Comparison of ENCODE assay signal across 18 cellular contexts in the genomic region with DNA sequence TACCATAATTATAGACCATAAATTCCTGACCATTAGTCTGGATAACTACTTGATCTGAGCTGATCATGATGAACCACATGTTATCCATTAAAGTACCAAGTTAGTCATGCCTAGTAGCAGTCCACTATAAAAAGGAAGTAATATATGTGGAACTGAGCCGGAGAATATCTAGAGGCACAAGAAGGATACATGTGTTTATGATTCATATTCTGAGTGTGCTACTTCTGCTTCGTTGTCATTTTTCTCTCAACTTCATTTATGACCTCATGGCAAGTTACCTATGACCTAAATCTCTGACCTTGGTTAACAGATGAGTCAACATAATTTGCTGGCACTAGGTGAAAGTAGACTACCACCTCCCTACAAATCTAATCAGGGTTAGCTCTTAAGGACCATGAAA. TPM values are rescaled to one million over a fixed set of nuclear protein-coding genes. Genes with fewer than 3 reads are reported as not detected.
A peak's percentile ranks its signal among the peaks of the same experiment; 100 is the strongest.
DNase-seq lines count a peak whose midpoint lies in the region; ATAC-seq, FAIRE-seq and TF ChIP-seq lines count a peak whose summit lies in the region.
"Had no signal": no experiment of that assay in that cellular context is flagged by ENCODE, and none has a peak within 500 bp of the region (broad histone marks: within the 10 kb centered on the region; RNA-seq: fewer than 3 reads in every experiment).

No MANE protein-coding gene starts in this region.

- H3K27ac Mint-ChIP-seq in Calu3 (ENCODE audit: unreplicated experiment): no peak overlapping the region
- H3K27ac Mint-ChIP-seq: activated T-helper 1 cell treated with anti-CD3 and anti-CD28 coated beads, Interleukin-12 subunit alpha, Interleukin-12 subunit beta, Interleukin-2, Interleukin-4 antibody, amounts not matched to agents 30 ng/mL and 10 ng/mL and 1 ng/mL, durations not matched to agents 14 hours and 24 hours and 36 hours; CD4-positive, alpha-beta memory T cell; IgD-negative memory B cell; nephron progenitor cell had no signal

- no TSS peak for BruUV-seq in Calu3 (replicated peaks; lab: Mats Ljungman, UMichigan)

- no peaks in the 10 kb centered on the region for H3K27me3 ChIP-seq in bronchial epithelial cell (ENCODE audit: control insufficient read depth, insufficient read depth, low read length)
- H3K27me3 ChIP-seq: heart right ventricle, right atrium auricular region had no signal

- H3K27me3 Mint-ChIP-seq in Calu3 (ENCODE audit: unreplicated experiment): no peaks in the 10 kb centered on the region

- no peak for FAIRE-seq in bronchial epithelial cell (lab: Jason Lieb, UNC)

- H3K4me3 ChIP-seq in bronchial epithelial cell (ENCODE audit: low read depth, low read length) (no peak overlapping the region), mucosa of descending colon (no peak overlapping the region)
- H3K4me3 ChIP-seq: heart right ventricle, left ventricle myocardium inferior, right atrium auricular region had no signal

- no peak overlapping the region for H3K4me3 Mint-ChIP-seq in Calu3 (ENCODE audit: low read depth, unreplicated experiment)
- H3K4me3 Mint-ChIP-seq: activated T-helper 1 cell treated with anti-CD3 and anti-CD28 coated beads, Interleukin-12 subunit alpha, Interleukin-12 subunit beta, Interleukin-2, Interleukin-4 antibody, amounts not matched to agents 30 ng/mL and 10 ng/mL and 1 ng/mL, durations not matched to agents 14 hours and 24 hours and 36 hours; CD4-positive, alpha-beta memory T cell; IgD-negative memory B cell; nephron progenitor cell had no signal

- ATAC-seq in mucosa of descending colon: peak; percentile 42
- ATAC-seq: heart right ventricle had no signal

- H3K9me3 ChIP-seq in mucosa of descending colon: peaks cover 6% of the 10 kb centered on the region
- H3K9me3 ChIP-seq: right atrium auricular region had no signal

- TF ChIP-seq CTCF in bronchial epithelial cell (IDR thresholded peaks at IDR 0.05; ENCODE audit: insufficient read depth, low read length, severe bottlenecking): no peak
- TF ChIP-seq CTCF in mucosa of descending colon (IDR thresholded peaks at IDR 0.05): no peak
- no peak for TF ChIP-seq CTCF in GM20000 (IDR thresholded peaks at IDR 0.05; ENCODE audit: extremely low read depth, missing control alignments)
- TF ChIP-seq CTCF in Calu3 (IDR thresholded peaks at IDR 0.05; ENCODE audit: unreplicated experiment): no peak

- peak; percentile 54 for DNase-seq in GM04503 (ENCODE audit: low read depth)
- DNase-seq in NOMO-1 (lab: John Stamatoyannopoulos, UW; ENCODE audit: unreplicated experiment in 2 of 2): peak; percentile 11 to 82
- DNase-seq in bronchial epithelial cell (ENCODE audit: low read depth): peak; percentile 62
- no peak for DNase-seq in mucosa of descending colon
- no peak for DNase-seq in HPDE6-E6E7 (ENCODE audit: extremely low spot score)
- DNase-seq in GM20000 (ENCODE audit: low spot score): no peak
- DNase-seq in Calu3: no peak
- no peak for DNase-seq in GM19238 (ENCODE audit: insufficient read length, low spot score)
- DNase-seq: activated CD4-positive, alpha-beta T cell treated with anti-CD3 and anti-CD28 coated beads, Interleukin-2, amount 50 U/mL, for 4 hours; CD4-positive, alpha-beta memory T cell; effector CD4-positive, alpha-beta T cell; heart right ventricle; left ventricle myocardium inferior; NCI-H2081 treated with DMSO at 0.1 percent for 48 hours; nephron progenitor cell had no signal

- intact Hi-C loops in mucosa of descending colon (cut with DNase I, micrococcal nuclease): no loop called here
- intact Hi-C loops in Calu3 (cut with micrococcal nuclease; ENCODE audit: unreplicated experiment): no loop called here

- H3K9me3 Mint-ChIP-seq in Calu3 (ENCODE audit: low read depth, unreplicated experiment): peaks cover 2% of the 10 kb centered on the region
- H3K9me3 Mint-ChIP-seq: activated T-helper 1 cell treated with anti-CD3 and anti-CD28 coated beads, Interleukin-12 subunit alpha, Interleukin-12 subunit beta, Interleukin-2, Interleukin-4 antibody, amounts not matched to agents 30 ng/mL and 10 ng/mL and 1 ng/mL, durations not matched to agents 14 hours and 24 hours and 36 hours; IgD-negative memory B cell had no signal

- no peaks in the 10 kb centered on the region for H3K36me3 ChIP-seq in bronchial epithelial cell (ENCODE audit: control insufficient read depth, insufficient read depth, low read length)
- no peaks in the 10 kb centered on the region for H3K36me3 ChIP-seq in mucosa of descending colon (ENCODE audit: low read depth)
- H3K36me3 ChIP-seq: heart right ventricle, left ventricle myocardium inferior, right atrium auricular region had no signal

- no peaks in the 10 kb centered on the region for H3K36me3 Mint-ChIP-seq in Calu3 (ENCODE audit: insufficient read depth, unreplicated experiment)
- H3K36me3 Mint-ChIP-seq: IgD-negative memory B cell had no signal

- no peaks in the 10 kb centered on the region for H3K4me1 Mint-ChIP-seq in Calu3 (ENCODE audit: low read depth, unreplicated experiment)
- H3K4me1 Mint-ChIP-seq: CD4-positive, alpha-beta memory T cell; nephron progenitor cell had no signal

- CTCF ChIA-PET in Calu3 (lab: Charles Lee): no interaction called here

- H3K4me1 ChIP-seq in mucosa of descending colon (ENCODE audit: low read depth): no peaks in the 10 kb centered on the region
- H3K4me1 ChIP-seq: heart right ventricle, left ventricle myocardium inferior, right atrium auricular region had no signal

RNA-seq across cellular contexts. Expression of a gene that starts 56.5 kb away (rescaled TPM):
- total RNA-seq in bronchial epithelial cell (41.9 and 45.6 TPM in 2 replicates), mucosa of descending colon (10 to 100 TPM; 62.4 to 75.3 (median 70.4) TPM), Calu3 (2022) (54.0 and 54.6 TPM in 2 replicates)

Comparison
In these comparisons a context has a peak if more than half of its experiments do, and no peak if none do; other contexts are left out.
1. DNase-seq: peak in GM04503 (single experiment), NOMO-1 (2 of 2) and bronchial epithelial cell (single experiment); none in mucosa of descending colon (0 of 3), HPDE6-E6E7 (single experiment), GM20000 (single experiment), Calu3 (single experiment) and GM19238 (single experiment).